ENCODE assay signal across 16 cellular contexts in the genomic region with DNA sequence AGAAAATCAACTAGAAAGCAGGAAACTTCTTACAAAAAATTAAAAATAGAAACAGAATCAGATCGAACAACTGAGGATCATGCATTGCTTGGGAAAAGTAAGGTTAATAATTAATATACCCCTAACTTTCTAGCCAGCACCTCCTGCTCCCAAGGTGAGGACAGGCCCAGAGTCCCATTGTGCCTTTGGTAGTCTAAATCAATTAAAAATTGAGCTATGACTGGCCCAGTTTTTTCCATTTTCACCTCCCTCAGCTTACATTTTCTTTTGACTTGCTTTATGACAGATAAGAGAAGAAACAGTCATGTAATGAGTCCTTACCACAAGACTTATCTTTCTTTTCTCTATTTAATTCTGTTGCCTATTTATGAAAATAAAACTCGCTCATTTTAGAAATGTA.
DNase-seq lines count a peak whose midpoint lies in the region; ATAC-seq and TF ChIP-seq lines count a peak whose summit lies in the region.
"Had no signal": no experiment of that assay in that cellular context is flagged by ENCODE, and none has a peak within 500 bp of the region (broad histone marks: within the 10 kb centered on the region; RNA-seq: fewer than 3 reads in every experiment).

No MANE protein-coding gene starts in this region.

- H3K4me3 ChIP-seq in body of pancreas: no peak overlapping the region
- H3K4me3 ChIP-seq in right lobe of liver: no peak overlapping the region
- no peak overlapping the region for H3K4me3 ChIP-seq in PC-3 (ENCODE audit: low read length)
- H3K4me3 ChIP-seq: BLaER1 treated with 17β-estradiol and CSF1 and Interleukin-3, amounts not matched to agents 10 nM and 100 nM had no signal

- no peak overlapping the region for H2AFZ ChIP-seq in PC-3 (ENCODE audit: low read length)

- H3K27ac ChIP-seq in body of pancreas: peak overlapping the region in 3 of 4 donors; percentile 3 to 75 (median 59)
- peak overlapping the region in 1 of 3 donors; percentile 19 for H3K27ac ChIP-seq in right lobe of liver
- H3K27ac ChIP-seq in PC-3 (ENCODE audit: low read length): no peak overlapping the region
- H3K27ac ChIP-seq: BLaER1 treated with 17β-estradiol and CSF1 and Interleukin-3, amounts not matched to agents 10 nM and 100 nM; HL-60 had no signal

- BruUV-seq in PC-3 (replicated peaks; lab: Mats Ljungman, UMichigan): no TSS peak

- CTCF ChIA-PET in PC-3 (lab: Charles Lee): no interaction called here

- H3K27me3 Mint-ChIP-seq in activated T-cell treated with anti-CD3 and anti-CD28 coated beads, Interleukin-2, amount 50 U/mL, for 72 hours (ENCODE audit: low read depth): no peaks in the 10 kb centered on the region
- H3K27me3 Mint-ChIP-seq: B cell had no signal

- H3K9me3 ChIP-seq in body of pancreas (no peaks in the 10 kb centered on the region), right lobe of liver (no peaks in the 10 kb centered on the region), PC-3 (ENCODE audit: low read length) (no peaks in the 10 kb centered on the region)
- H3K9me3 ChIP-seq: BLaER1 treated with 17β-estradiol and CSF1 and Interleukin-3, amounts not matched to agents 10 nM and 100 nM had no signal

- WGBS in body of pancreas, 2 donors: 25% methylated on average over 2 of the region's 2 CpGs
- WGBS in right lobe of liver (ENCODE audit: insufficient coverage, low coverage, low lambda C conversion rate, missing lambda C conversion rate): 23% methylated on average over 2 of the region's 2 CpGs

- H3K27me3 ChIP-seq in body of pancreas: no peaks in the 10 kb centered on the region
- no peaks in the 10 kb centered on the region for H3K27me3 ChIP-seq in right lobe of liver
- peaks cover 14% of the 10 kb centered on the region for H3K27me3 ChIP-seq in PC-3 (ENCODE audit: low read length)
- H3K27me3 ChIP-seq: BLaER1 treated with 17β-estradiol and CSF1 and Interleukin-3, amounts not matched to agents 10 nM and 100 nM had no signal

- H3K4me1 ChIP-seq in body of pancreas (peaks cover 26% of the 10 kb centered on the region), right lobe of liver (peaks cover 0 to 48% (median 15%) of the 10 kb centered on the region in 4 donors), PC-3 (ENCODE audit: insufficient read depth, low read length) (no peaks in the 10 kb centered on the region)

- intact Hi-C loops in body of pancreas (cut with DNase I) (no loop called here), right lobe of liver (cut with DNase I) (no loop called here), PC-3 (cut with micrococcal nuclease) (no loop called here)

- H3K4me1 Mint-ChIP-seq in activated T-cell treated with anti-CD3 and anti-CD28 coated beads, Interleukin-2, amount 50 U/mL, for 72 hours (ENCODE audit: low read depth): peaks cover 47% of the 10 kb centered on the region

- H4K20me1 ChIP-seq in PC-3 (ENCODE audit: low read length): no peaks in the 10 kb centered on the region
- H4K20me1 ChIP-seq: BLaER1 treated with 17β-estradiol and CSF1 and Interleukin-3, amounts not matched to agents 10 nM and 100 nM had no signal

- H3K9ac ChIP-seq in PC-3 (ENCODE audit: low read length): no peak overlapping the region
- H3K9ac ChIP-seq: BLaER1 treated with 17β-estradiol and CSF1 and Interleukin-3, amounts not matched to agents 10 nM and 100 nM had no signal

- H3K9me3 Mint-ChIP-seq in activated T-cell treated with anti-CD3 and anti-CD28 coated beads, Interleukin-2, amount 50 U/mL, for 72 hours: no peaks in the 10 kb centered on the region
- H3K9me3 Mint-ChIP-seq: CD8-positive, alpha-beta T cell had no signal

- no peak overlapping the region for H3K27ac Mint-ChIP-seq in activated T-cell treated with anti-CD3 and anti-CD28 coated beads, Interleukin-2, amount 50 U/mL, for 72 hours
- H3K27ac Mint-ChIP-seq: B cell; CD8-positive, alpha-beta T cell; HFFc6 had no signal

- no peak for TF ChIP-seq POLR2A in body of pancreas (IDR thresholded peaks at IDR 0.05)
- TF ChIP-seq POLR2A in right lobe of liver (IDR thresholded peaks at IDR 0.05): no peak

- H3K36me3 ChIP-seq in body of pancreas (replicated peaks in 1 of 2; ENCODE audit: insufficient read depth in 1 of 2, low read depth in 2 of 2) (no peaks in the 10 kb centered on the region), right lobe of liver (no peaks in the 10 kb centered on the region), PC-3 (ENCODE audit: low read depth, low read length) (no peaks in the 10 kb centered on the region)
- H3K36me3 ChIP-seq: BLaER1 treated with 17β-estradiol and CSF1 and Interleukin-3, amounts not matched to agents 10 nM and 100 nM had no signal

- POLR2A ChIA-PET in PC-3 (lab: Charles Lee; ENCODE audit: unreplicated experiment): no interaction called here

- peak; percentile 56 to 57 for ATAC-seq in activated T-cell treated with anti-CD3 and anti-CD28 coated beads, Interleukin-2, amount 50 U/mL, for 72 hours (replicated peaks in 1 of 2)
- ATAC-seq in body of pancreas (peak; percentile 64), right lobe of liver (peak; percentile 72 to 81 (median 78)), PC-3 (no peak), SK-N-SH treated with all-trans-retinoic acid at 6 μM for 48 hours (no peak)
- ATAC-seq: CD8-positive, alpha-beta T cell; HCT116 had no signal

- H3F3A ChIP-seq in PC-3 (ENCODE audit: low read length, unreplicated experiment): no peaks in the 10 kb centered on the region

- no peak overlapping the region for H3K4me3 Mint-ChIP-seq in activated T-cell treated with anti-CD3 and anti-CD28 coated beads, Interleukin-2, amount 50 U/mL, for 72 hours
- H3K4me3 Mint-ChIP-seq: B cell; CD8-positive, alpha-beta T cell; HFFc6 had no signal

- DNase-seq in activated T-cell treated with anti-CD3 and anti-CD28 coated beads, Interleukin-2, amount 50 U/mL, for 72 hours: no peak
- DNase-seq in activated T-cell treated with anti-CD3 and anti-CD28 coated beads for 4 hours (no peak), body of pancreas (peak in 3 of 4 donors; percentile 20 to 38 (median 26)), right lobe of liver (no peak), PC-3 (no peak)
- DNase-seq: Calu3; CD8-positive, alpha-beta T cell; GF-D8; GOT3; H7; HFFc6 had no signal

- H3K4me2 ChIP-seq in PC-3 (ENCODE audit: low read length): no peak overlapping the region
- H3K4me2 ChIP-seq: BLaER1 treated with 17β-estradiol and CSF1 and Interleukin-3, amounts not matched to agents 10 nM and 100 nM had no signal

- H3K36me3 Mint-ChIP-seq in activated T-cell treated with anti-CD3 and anti-CD28 coated beads, Interleukin-2, amount 50 U/mL, for 72 hours (ENCODE audit: insufficient read depth in 2 of 2): no peaks in the 10 kb centered on the region
- H3K36me3 Mint-ChIP-seq: CD8-positive, alpha-beta T cell had no signal

- no peak for TF ChIP-seq CTCF in body of pancreas (IDR thresholded peaks at IDR 0.05)
- TF ChIP-seq CTCF in right lobe of liver (IDR thresholded peaks at IDR 0.05): no peak
- TF ChIP-seq CTCF in PC-3 (conservative IDR thresholded peaks at IDR 0.05; ENCODE audit: low read depth, low read length): no peak

- H3K9me2 ChIP-seq in PC-3 (replicated peaks; ENCODE audit: low read length): no peaks in the 10 kb centered on the region

- no peaks in the 10 kb centered on the region for H3K79me2 ChIP-seq in PC-3 (ENCODE audit: low read length)

TF ChIP-seq in SK-N-SH treated with all-trans-retinoic acid at 6 μM for 48 hours, 23 proteins besides CTCF, POLR2A, EP300 and RAD21 (continues in another document):
- TF ChIP-seq ZNF8 (CRISPR knock-in tag; IDR thresholded peaks at IDR 0.05) (no peak), ZNF565 (CRISPR knock-in tag; conservative IDR thresholded peaks at IDR 0.05; ENCODE audit: low read depth) (no peak), ARNTL (CRISPR knock-in tag; IDR thresholded peaks at IDR 0.05; ENCODE audit: borderline replicate concordance, low read depth) (no peak), RARB (CRISPR knock-in tag; IDR thresholded peaks at IDR 0.05) (no peak), ZNF70 (CRISPR knock-in tag; IDR thresholded peaks at IDR 0.05) (no peak), PPARA (CRISPR knock-in tag; IDR thresholded peaks at IDR 0.05; ENCODE audit: borderline replicate concordance) (no peak), ZFP3 (CRISPR knock-in tag; IDR thresholded peaks at IDR 0.05) (no peak)
- TF ChIP-seq, protein P1, sequence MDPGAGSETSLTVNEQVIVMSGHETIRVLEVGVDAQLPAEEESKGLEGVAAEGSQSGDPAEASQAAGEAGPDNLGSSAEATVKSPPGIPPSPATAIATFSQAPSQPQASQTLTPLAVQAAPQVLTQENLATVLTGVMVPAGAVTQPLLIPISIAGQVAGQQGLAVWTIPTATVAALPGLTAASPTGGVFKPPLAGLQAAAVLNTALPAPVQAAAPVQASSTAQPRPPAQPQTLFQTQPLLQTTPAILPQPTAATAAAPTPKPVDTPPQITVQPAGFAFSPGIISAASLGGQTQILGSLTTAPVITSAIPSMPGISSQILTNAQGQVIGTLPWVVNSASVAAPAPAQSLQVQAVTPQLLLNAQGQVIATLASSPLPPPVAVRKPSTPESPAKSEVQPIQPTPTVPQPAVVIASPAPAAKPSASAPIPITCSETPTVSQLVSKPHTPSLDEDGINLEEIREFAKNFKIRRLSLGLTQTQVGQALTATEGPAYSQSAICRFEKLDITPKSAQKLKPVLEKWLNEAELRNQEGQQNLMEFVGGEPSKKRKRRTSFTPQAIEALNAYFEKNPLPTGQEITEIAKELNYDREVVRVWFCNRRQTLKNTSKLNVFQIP (CRISPR knock-in tag; IDR thresholded peaks at IDR 0.05; ENCODE audit: borderline replicate concordance, low read depth): no peak
- TF ChIP-seq, protein P2, sequence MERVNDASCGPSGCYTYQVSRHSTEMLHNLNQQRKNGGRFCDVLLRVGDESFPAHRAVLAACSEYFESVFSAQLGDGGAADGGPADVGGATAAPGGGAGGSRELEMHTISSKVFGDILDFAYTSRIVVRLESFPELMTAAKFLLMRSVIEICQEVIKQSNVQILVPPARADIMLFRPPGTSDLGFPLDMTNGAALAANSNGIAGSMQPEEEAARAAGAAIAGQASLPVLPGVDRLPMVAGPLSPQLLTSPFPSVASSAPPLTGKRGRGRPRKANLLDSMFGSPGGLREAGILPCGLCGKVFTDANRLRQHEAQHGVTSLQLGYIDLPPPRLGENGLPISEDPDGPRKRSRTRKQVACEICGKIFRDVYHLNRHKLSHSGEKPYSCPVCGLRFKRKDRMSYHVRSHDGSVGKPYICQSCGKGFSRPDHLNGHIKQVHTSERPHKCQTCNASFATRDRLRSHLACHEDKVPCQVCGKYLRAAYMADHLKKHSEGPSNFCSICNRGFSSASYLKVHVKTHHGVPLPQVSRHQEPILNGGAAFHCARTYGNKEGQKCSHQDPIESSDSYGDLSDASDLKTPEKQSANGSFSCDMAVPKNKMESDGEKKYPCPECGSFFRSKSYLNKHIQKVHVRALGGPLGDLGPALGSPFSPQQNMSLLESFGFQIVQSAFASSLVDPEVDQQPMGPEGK (CRISPR knock-in tag; IDR thresholded peaks at IDR 0.05; ENCODE audit: borderline replicate concordance): no peak

Comparison
In these comparisons a context has a peak if more than half of its experiments do, and no peak if none do; other contexts are left out.
1. ATAC-seq: peak in activated T-cell treated with anti-CD3 and anti-CD28 coated beads, Interleukin-2, amount 50 U/mL, for 72 hours (2 of 2), body of pancreas (single experiment) and right lobe of liver (4 of 4); none in PC-3 (single experiment) and SK-N-SH treated with all-trans-retinoic acid at 6 μM for 48 hours (single experiment).
2. DNase-seq: peak in body of pancreas (3 of 4); none in activated T-cell treated with anti-CD3 and anti-CD28 coated beads, Interleukin-2, amount 50 U/mL, for 72 hours (0 of 2), activated T-cell treated with anti-CD3 and anti-CD28 coated beads for 4 hours (single experiment), right lobe of liver (0 of 3) and PC-3 (single experiment).